ENCODE assay signal across 8 cellular contexts in genomic region chr12:13362260-13362841, GRCh38.
A peak's percentile ranks its signal among the peaks of the same experiment; 100 is the strongest.
DNase-seq lines count a peak whose midpoint lies in the region; ATAC-seq and TF ChIP-seq lines count a peak whose summit lies in the region.

No MANE protein-coding gene starts in this region.

- intact Hi-C loops in CD14-positive monocyte (cut with micrococcal nuclease), result no loop called here

- peak; percentile 73 for ATAC-seq in GM19023 (IDR thresholded peaks at IDR 0.05; ENCODE audit: unreplicated experiment)
- peak; percentile 74 for ATAC-seq in HG03378 (IDR thresholded peaks at IDR 0.05; ENCODE audit: unreplicated experiment)

- no peak overlapping the region for H3K27ac Mint-ChIP-seq in CD14-positive monocyte
- no peak overlapping the region for H3K27ac Mint-ChIP-seq in progenitor cell of endocrine pancreas

- no peaks in the 10 kb centered on the region for H3K4me1 Mint-ChIP-seq in CD14-positive monocyte
- peaks cover under 1% of the 10 kb centered on the region for H3K4me1 Mint-ChIP-seq in progenitor cell of endocrine pancreas (ENCODE audit: low read depth)

- H3K9me3 Mint-ChIP-seq in CD14-positive monocyte (peaks cover 0 to 6% (median 0%) of the 10 kb centered on the region in 7 donors), progenitor cell of endocrine pancreas (ENCODE audit: low read depth) (peaks cover 4% of the 10 kb centered on the region)

- H3K4me3 Mint-ChIP-seq in CD14-positive monocyte (no peak overlapping the region), progenitor cell of endocrine pancreas (ENCODE audit: low read depth) (no peak overlapping the region)

- H3K27me3 Mint-ChIP-seq in CD14-positive monocyte (ENCODE audit: low read depth in 3 of 3) (peaks cover 9 to 20% (median 10%) of the 10 kb centered on the region in 3 donors), progenitor cell of endocrine pancreas (peaks cover 12% of the 10 kb centered on the region)

- H3K36me3 Mint-ChIP-seq in CD14-positive monocyte (no peaks in the 10 kb centered on the region), progenitor cell of endocrine pancreas (ENCODE audit: insufficient read depth) (no peaks in the 10 kb centered on the region)

- no peak for DNase-seq in CD14-positive monocyte (ENCODE audit: low spot score)
- DNase-seq in NCI-H524 treated with DMSO at 0.1 percent for 48 hours (lab: John Stamatoyannopoulos, UW), result peak; percentile 5
- DNase-seq in activated T-cell treated with anti-CD3 and anti-CD28 coated beads for 4 hours, result peak; percentile 4
- peak; percentile 53 for DNase-seq in glomerular visceral epithelial cell (ENCODE audit: extremely low spot score)
- DNase-seq in progenitor cell of endocrine pancreas (ENCODE audit: low spot score, unreplicated experiment), result peak; percentile 64
- DNase-seq in amniotic stem cell (lab: John Stamatoyannopoulos, UW), result no peak

- TF ChIP-seq CTCF in CD14-positive monocyte (IDR thresholded peaks at IDR 0.05) (peak; percentile 86), progenitor cell of endocrine pancreas (IDR thresholded peaks at IDR 0.05; ENCODE audit: unreplicated experiment) (peak; percentile 88)

Comparison
In these comparisons a context has a peak if more than half of its experiments do, and no peak if none do; other contexts are left out.
1. DNase-seq: peak in NCI-H524 treated with DMSO at 0.1 percent for 48 hours (single experiment), activated T-cell treated with anti-CD3 and anti-CD28 coated beads for 4 hours (single experiment), glomerular visceral epithelial cell (single experiment) and progenitor cell of endocrine pancreas (single experiment); none in CD14-positive monocyte (single experiment) and amniotic stem cell (single experiment).